8 cellular contexts compared by ENCODE assay signal in the genomic region with DNA sequence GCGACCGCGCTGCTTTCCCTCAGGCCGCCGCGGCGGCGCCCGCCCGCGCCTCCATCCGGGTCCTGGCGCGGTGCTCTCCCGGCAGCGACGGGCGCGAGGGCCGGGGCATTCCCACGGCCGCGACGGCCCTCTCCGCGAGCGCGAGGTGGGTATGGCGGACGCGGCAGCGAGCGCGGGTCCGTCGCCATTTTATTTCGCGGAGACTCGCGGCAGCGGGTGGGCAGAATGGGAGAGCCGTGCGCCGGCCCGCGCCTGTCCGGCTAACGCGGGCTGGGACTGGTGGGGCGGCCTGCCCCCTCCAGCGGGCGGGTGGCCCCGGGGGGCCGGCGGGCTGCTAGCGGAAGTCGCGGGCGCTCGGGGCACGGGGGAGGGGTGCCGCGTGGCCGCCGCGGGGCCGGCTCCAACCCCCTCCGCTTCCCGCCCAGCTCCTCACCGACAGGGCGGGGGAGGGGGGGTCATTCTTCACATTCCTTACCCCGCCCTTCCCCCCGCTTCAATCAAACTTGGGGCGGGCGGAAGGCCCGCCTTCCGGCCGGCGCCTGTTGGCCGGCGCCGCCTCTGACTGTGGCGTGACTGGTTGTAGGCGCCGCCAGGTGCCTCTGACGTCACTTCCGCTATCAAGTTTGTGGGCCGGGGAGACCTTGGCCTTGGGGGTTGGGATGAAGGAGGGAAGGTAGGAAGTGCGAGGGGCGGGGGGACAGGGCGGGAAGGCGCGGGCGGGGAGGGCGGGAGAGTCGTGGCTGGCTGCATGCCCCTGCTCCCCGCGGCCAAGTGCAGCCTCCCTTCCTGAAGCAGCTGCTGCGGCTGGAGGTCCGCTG.
DNase-seq lines count a peak whose midpoint lies in the region; ATAC-seq and TF ChIP-seq lines count a peak whose summit lies in the region.

No MANE protein-coding gene starts in this region.

- no peaks in the 10 kb centered on the region for H3K9me3 Mint-ChIP-seq in CD4-positive, CD25-positive, alpha-beta regulatory T cell

- TF ChIP-seq POLR2A in right lobe of liver (IDR thresholded peaks at IDR 0.05) = peak; percentile 100

- H3K4me3 Mint-ChIP-seq in CD4-positive, CD25-positive, alpha-beta regulatory T cell = peak overlapping the region; percentile 83 to 100 (median 96)

- peaks cover 32 to 58% (median 43%) of the 10 kb centered on the region in 4 donors for H3K4me1 Mint-ChIP-seq in CD4-positive, CD25-positive, alpha-beta regulatory T cell

- TF ChIP-seq CTCF in right lobe of liver (IDR thresholded peaks at IDR 0.05) = peak in 3 of 4 donors; percentile 3 to 40 (median 10)

- peak; percentile 59 to 62 for ATAC-seq in CD4-positive, CD25-positive, alpha-beta regulatory T cell (ENCODE audit: low read depth in 2 of 2)
- ATAC-seq in GM19397 (IDR thresholded peaks at IDR 0.05; ENCODE audit: unreplicated experiment) = peak; percentile 68
- peak; percentile 42 for ATAC-seq in HG03565 (IDR thresholded peaks at IDR 0.05; ENCODE audit: unreplicated experiment)
- ATAC-seq in right lobe of liver = peak; percentile 79 to 85 (median 80)

- peak overlapping the region; percentile 97 for H3K27ac ChIP-seq in CD4-positive, CD25-positive, alpha-beta regulatory T cell (ENCODE audit: insufficient read depth, low read length, poor library complexity, severe bottlenecking)
- H3K27ac ChIP-seq in right lobe of liver = peak overlapping the region; percentile 98 to 100 (median 99)

- H3K36me3 Mint-ChIP-seq in CD4-positive, CD25-positive, alpha-beta regulatory T cell = no peaks in the 10 kb centered on the region

- DNase-seq in CD4-positive, CD25-positive, alpha-beta regulatory T cell = peak; percentile 93 to 98 (median 94)
- DNase-seq in NCI-H748 treated with DMSO at 0.1 percent for 48 hours (lab: John Stamatoyannopoulos, UW) = peak; percentile 97
- peak; percentile 92 to 95 for DNase-seq in activated CD4-positive, alpha-beta T cell treated with anti-CD3 and anti-CD28 coated beads, Interleukin-2, amount 50 U/mL, for 48 hours
- DNase-seq in dermis microvascular lymphatic vessel endothelial cell (ENCODE audit: low read depth in 2 of 2) = peak; percentile 95 to 99
- peak; percentile 97 to 99 (median 98) for DNase-seq in right lobe of liver
- DNase-seq in stimulated activated CD4-positive, alpha-beta T cell treated with anti-CD3 and anti-CD28 coated beads, Interleukin-4, amount 100 ng/mL, for 24 hours = peak; percentile 95

- WGBS in right lobe of liver (ENCODE audit: insufficient coverage, low coverage, low lambda C conversion rate, missing lambda C conversion rate) = under 1% methylated on average over 15 of the region's 100 CpGs

- H3K27me3 ChIP-seq in CD4-positive, CD25-positive, alpha-beta regulatory T cell (ENCODE audit: control insufficient read depth, insufficient read depth, low read length) = no peaks in the 10 kb centered on the region
- H3K27me3 ChIP-seq in right lobe of liver = no peaks in the 10 kb centered on the region

- peaks cover 41% of the 10 kb centered on the region for H3K4me1 ChIP-seq in CD4-positive, CD25-positive, alpha-beta regulatory T cell (ENCODE audit: control insufficient read depth, insufficient read depth, low read length, poor library complexity, severe bottlenecking)
- peaks cover 0 to 32% (median 7%) of the 10 kb centered on the region in 4 donors for H3K4me1 ChIP-seq in right lobe of liver

- intact Hi-C loops in right lobe of liver (cut with DNase I) = no loop called here

- no peaks in the 10 kb centered on the region for H3K36me3 ChIP-seq in CD4-positive, CD25-positive, alpha-beta regulatory T cell (ENCODE audit: control insufficient read depth, insufficient read depth, low read length)
- H3K36me3 ChIP-seq in right lobe of liver = peaks cover 0 to 5% (median 0%) of the 10 kb centered on the region in 4 donors

- H3K27me3 Mint-ChIP-seq in CD4-positive, CD25-positive, alpha-beta regulatory T cell = no peaks in the 10 kb centered on the region

- H3K4me3 ChIP-seq in CD4-positive, CD25-positive, alpha-beta regulatory T cell (ENCODE audit: low read depth, low read length) = peak overlapping the region; percentile 91
- H3K4me3 ChIP-seq in right lobe of liver = peak overlapping the region; percentile 74 to 97 (median 84)

- H3K9me3 ChIP-seq in CD4-positive, CD25-positive, alpha-beta regulatory T cell (ENCODE audit: control insufficient read depth in 2 of 2, low read length in 2 of 2) = no peaks in the 10 kb centered on the region
- no peaks in the 10 kb centered on the region for H3K9me3 ChIP-seq in right lobe of liver

- peak overlapping the region; percentile 88 to 98 (median 91) for H3K27ac Mint-ChIP-seq in CD4-positive, CD25-positive, alpha-beta regulatory T cell

Comparison
In these comparisons a context has a peak if more than half of its experiments do, and no peak if none do; other contexts are left out.
1. Peak in every context shown above with its lines: DNase-seq, ATAC-seq, H3K4me3 ChIP-seq and H3K27ac ChIP-seq.